23 cellular contexts compared by ENCODE assay signal in the genomic region with DNA sequence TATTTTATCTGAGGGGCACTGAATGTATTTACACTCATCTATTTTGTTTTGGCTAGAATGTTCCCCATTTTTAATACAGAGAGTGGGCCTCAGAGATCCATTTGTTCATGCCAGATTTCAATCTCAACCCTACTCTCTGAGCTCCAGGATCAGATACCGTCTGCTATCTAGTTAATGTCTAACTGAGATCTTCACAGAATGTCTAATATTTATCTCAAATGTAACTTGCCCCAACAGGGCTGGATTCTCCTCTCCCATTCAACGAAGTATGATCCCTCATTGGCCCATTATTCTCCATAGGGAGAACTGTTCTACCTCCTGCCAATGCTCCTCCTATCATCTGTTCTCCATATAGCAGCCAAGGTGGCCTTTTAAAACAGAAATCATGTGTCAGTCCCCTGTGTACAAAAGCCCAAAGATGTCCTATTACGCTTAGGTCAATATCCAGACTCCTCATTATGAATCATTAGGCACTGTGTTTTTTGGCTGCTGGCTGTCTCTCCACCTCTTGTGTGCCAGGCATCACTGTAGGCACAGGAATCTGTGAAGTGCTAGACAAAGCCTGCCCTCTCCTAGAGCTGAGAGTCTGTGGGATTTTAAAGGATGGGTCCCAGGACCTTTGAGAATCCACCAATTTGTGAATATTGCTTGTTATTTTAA.
A peak's percentile ranks its signal among the peaks of the same experiment; 100 is the strongest.
DNase-seq lines count a peak whose midpoint lies in the region; ATAC-seq lines count a peak whose summit lies in the region.
"Had no signal": no experiment of that assay in that cellular context is flagged by ENCODE, and none has a peak within 500 bp of the region (broad histone marks: within the 10 kb centered on the region; RNA-seq: fewer than 3 reads in every experiment).

No MANE protein-coding gene starts in this region.

- DNase-seq in LHCN-M2 (ENCODE audit: low read depth) = peak; percentile 7
- DNase-seq in NCI-H2081 treated with DMSO at 0.1 percent for 48 hours (lab: John Stamatoyannopoulos, UW) = peak; percentile 95
- DNase-seq in astrocyte of the hippocampus (ENCODE audit: low read depth, low spot score) = peak; percentile 19
- peak; percentile 32 for DNase-seq in kidney glomerular epithelial cell (lab: John Stamatoyannopoulos, UW)
- DNase-seq in HPDE6-E6E7 (ENCODE audit: extremely low spot score) = no peak
- DNase-seq: activated CD4-positive, alpha-beta T cell treated with anti-CD3 and anti-CD28 coated beads for 36 hours; activated naive CD4-positive, alpha-beta T cell treated with anti-CD3 and anti-CD28 coated beads, Interleukin-2, amount 10 ng/mL, durations not matched to agents 7 days and 5 days; activated T-cell treated with anti-CD3 and anti-CD28 coated beads, Interleukin-2, amount 50 U/mL, for 72 hours; amygdala; CD4-positive, CD25-positive, alpha-beta regulatory T cell; DMS53; dorsolateral prefrontal cortex; GF-D8; H7; NCI-H1694 treated with DMSO at 0.1 percent for 48 hours; NCI-H526; SHP77 treated with DMSO at 0.1 percent for 48 hours; small intestine; stimulated activated CD4-positive, alpha-beta T cell treated with anti-CD3 and anti-CD28 coated beads, Interleukin-2, amount 100 ng/mL, for 24 hours; testis had no signal

- ATAC-seq in GM18502 (IDR thresholded peaks at IDR 0.05; ENCODE audit: poor library complexity, unreplicated experiment) = no peak
- no peak for ATAC-seq in HG03280 (IDR thresholded peaks at IDR 0.05; ENCODE audit: unreplicated experiment)
- ATAC-seq: activated CD4-positive, alpha-beta T cell treated with anti-CD3 and anti-CD28 coated beads for 36 hours; activated T-cell treated with anti-CD3 and anti-CD28 coated beads, Interleukin-2, amount 50 U/mL, for 72 hours; stimulated activated memory B cell treated with anti-CD40 and anti-IgM and Interleukin-4, amounts not matched to agents 10 μg/mL and 1 μg/mL and 100 μg/mL, for 72 hours had no signal
